ENCODE assay signal across 11 cellular contexts in the genomic region with DNA sequence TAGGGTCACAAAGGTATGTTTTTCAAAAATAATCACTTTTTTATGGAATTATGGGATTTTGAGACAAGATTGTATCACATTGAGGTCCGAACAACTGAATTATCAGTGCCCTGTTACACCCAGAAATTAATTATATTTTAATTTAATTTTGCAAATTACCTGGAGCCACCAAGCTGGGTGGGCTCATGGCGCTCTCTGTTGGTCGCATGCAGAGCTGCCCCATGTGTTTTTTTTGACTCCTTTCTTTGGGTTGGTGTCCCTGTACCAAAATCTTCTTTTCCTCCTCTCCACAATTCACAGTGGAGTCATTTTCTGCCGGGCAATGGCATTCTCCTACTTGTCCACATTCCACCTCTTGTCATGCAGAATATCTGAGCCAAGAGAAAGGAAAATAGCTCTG. TPM values are rescaled to one million over a fixed set of nuclear protein-coding genes. Genes with fewer than 3 reads are reported as not detected.
A peak's percentile ranks its signal among the peaks of the same experiment; 100 is the strongest.
DNase-seq lines count a peak whose midpoint lies in the region; ATAC-seq and TF ChIP-seq lines count a peak whose summit lies in the region.
"Had no signal": no experiment of that assay in that cellular context is flagged by ENCODE, and none has a peak within 500 bp of the region (broad histone marks: within the 10 kb centered on the region; RNA-seq: fewer than 3 reads in every experiment).

No MANE protein-coding gene starts in this region.

- no peak overlapping the region for H3K4me3 ChIP-seq in GM12864 (ENCODE audit: low read depth, low read length)
- no peak overlapping the region for H3K4me3 ChIP-seq in PC-9
- H3K4me3 ChIP-seq in esophagus muscularis mucosa, result no peak overlapping the region

- no peaks in the 10 kb centered on the region for H3K36me3 Mint-ChIP-seq in progenitor cell of endocrine pancreas (ENCODE audit: insufficient read depth)
- no peaks in the 10 kb centered on the region for H3K36me3 Mint-ChIP-seq in activated CD8-positive, alpha-beta T cell treated with anti-CD3 and anti-CD28 coated beads, Interleukin-2, amount 10 ng/mL, durations not matched to agents 7 days and 5 days (ENCODE audit: low read depth)

- H3K27ac ChIP-seq in PC-9 (no peak overlapping the region), esophagus muscularis mucosa (replicated peaks in 1 of 4) (no peak overlapping the region)

- H3K36me3 ChIP-seq in PC-9 (ENCODE audit: low read depth) (no peaks in the 10 kb centered on the region), esophagus muscularis mucosa (no peaks in the 10 kb centered on the region)

- TF ChIP-seq EP300 in esophagus muscularis mucosa (IDR thresholded peaks at IDR 0.05), result no peak

- DNase-seq in GM12864 (ENCODE audit: low read depth) (no peak), PC-9 (no peak), esophagus muscularis mucosa (ENCODE audit: extremely low spot score) (no peak), progenitor cell of endocrine pancreas (ENCODE audit: low spot score, unreplicated experiment) (no peak), D341Med (ENCODE audit: low spot score) (no peak)
- DNase-seq in activated CD8-positive, alpha-beta T cell treated with anti-CD3 and anti-CD28 coated beads, Interleukin-2, amount 10 ng/mL, durations not matched to agents 7 days and 5 days, result no peak
- DNase-seq: activated CD4-positive, alpha-beta memory T cell treated with anti-CD3 and anti-CD28 coated beads, Interleukin-2, amount 10 ng/mL, durations not matched to agents 7 days and 5 days; activated naive CD4-positive, alpha-beta T cell treated with anti-CD3 and anti-CD28 coated beads, Interleukin-2, amount 50 U/mL, for 16 hours; NCI-H187 treated with DMSO at 0.1 percent for 48 hours had no signal

- no peak overlapping the region for H2AFZ ChIP-seq in PC-9

- H3K4me1 ChIP-seq in PC-9 (replicated peaks; ENCODE audit: insufficient read depth) (no peaks in the 10 kb centered on the region), esophagus muscularis mucosa (no peaks in the 10 kb centered on the region)

- no peak overlapping the region for H3K4me3 Mint-ChIP-seq in progenitor cell of endocrine pancreas (ENCODE audit: low read depth)
- no peak overlapping the region for H3K4me3 Mint-ChIP-seq in activated CD8-positive, alpha-beta T cell treated with anti-CD3 and anti-CD28 coated beads, Interleukin-2, amount 10 ng/mL, durations not matched to agents 7 days and 5 days
- H3K4me3 Mint-ChIP-seq: activated CD4-positive, alpha-beta memory T cell treated with anti-CD3 and anti-CD28 coated beads, Interleukin-2, amount 10 ng/mL, durations not matched to agents 7 days and 5 days had no signal

- peaks cover 13% of the 10 kb centered on the region for H3K27me3 Mint-ChIP-seq in progenitor cell of endocrine pancreas
- no peaks in the 10 kb centered on the region for H3K27me3 Mint-ChIP-seq in activated CD8-positive, alpha-beta T cell treated with anti-CD3 and anti-CD28 coated beads, Interleukin-2, amount 10 ng/mL, durations not matched to agents 7 days and 5 days (ENCODE audit: low read depth)
- H3K27me3 Mint-ChIP-seq: activated CD4-positive, alpha-beta memory T cell treated with anti-CD3 and anti-CD28 coated beads, Interleukin-2, amount 10 ng/mL, durations not matched to agents 7 days and 5 days had no signal

- intact Hi-C loops in PC-9 (cut with micrococcal nuclease; ENCODE audit: unreplicated experiment) (no loop called here), esophagus muscularis mucosa (cut with DNase I) (no loop called here)

- H3F3A ChIP-seq in PC-9 (ENCODE audit: insufficient read depth, low read depth), result no peaks in the 10 kb centered on the region

- no peak for ATAC-seq in activated CD8-positive, alpha-beta T cell treated with anti-CD3 and anti-CD28 coated beads, Interleukin-2, amount 10 ng/mL, durations not matched to agents 7 days and 5 days
- no peak for ATAC-seq in HG03342 (IDR thresholded peaks at IDR 0.05; ENCODE audit: unreplicated experiment)

- H3K27ac Mint-ChIP-seq in progenitor cell of endocrine pancreas, result no peak overlapping the region
- no peak overlapping the region for H3K27ac Mint-ChIP-seq in activated CD8-positive, alpha-beta T cell treated with anti-CD3 and anti-CD28 coated beads, Interleukin-2, amount 10 ng/mL, durations not matched to agents 7 days and 5 days
- H3K27ac Mint-ChIP-seq: activated CD4-positive, alpha-beta memory T cell treated with anti-CD3 and anti-CD28 coated beads, Interleukin-2, amount 10 ng/mL, durations not matched to agents 7 days and 5 days had no signal

- H3K4me2 ChIP-seq in PC-9, result no peak overlapping the region

- peaks cover 7% of the 10 kb centered on the region for H3K9me3 Mint-ChIP-seq in progenitor cell of endocrine pancreas (ENCODE audit: low read depth)
- H3K9me3 Mint-ChIP-seq in activated CD8-positive, alpha-beta T cell treated with anti-CD3 and anti-CD28 coated beads, Interleukin-2, amount 10 ng/mL, durations not matched to agents 7 days and 5 days (ENCODE audit: insufficient read depth), result no peaks in the 10 kb centered on the region

- H3K4me1 Mint-ChIP-seq in progenitor cell of endocrine pancreas (ENCODE audit: low read depth), result no peaks in the 10 kb centered on the region
- no peaks in the 10 kb centered on the region for H3K4me1 Mint-ChIP-seq in activated CD8-positive, alpha-beta T cell treated with anti-CD3 and anti-CD28 coated beads, Interleukin-2, amount 10 ng/mL, durations not matched to agents 7 days and 5 days (ENCODE audit: low read depth)

- TF ChIP-seq POLR2A in esophagus muscularis mucosa (IDR thresholded peaks at IDR 0.05; ENCODE audit: low read depth), result no peak

- POLR2A ChIA-PET in PC-9 (lab: Charles Lee; ENCODE audit: unreplicated experiment), result no interaction called here
- POLR2A ChIA-PET in activated CD8-positive, alpha-beta T cell treated with anti-CD3 and anti-CD28 coated beads, Interleukin-2, amount 10 ng/mL, durations not matched to agents 7 days and 5 days (lab: Charles Lee), result no interaction called here

- CTCF ChIA-PET in PC-9 (lab: Charles Lee), result no interaction called here
- CTCF ChIA-PET in activated CD8-positive, alpha-beta T cell treated with anti-CD3 and anti-CD28 coated beads, Interleukin-2, amount 10 ng/mL, durations not matched to agents 7 days and 5 days (lab: Charles Lee), result no interaction called here

- BruUV-seq in PC-9 (replicated peaks; lab: Mats Ljungman, UMichigan), result no TSS peak

- TF ChIP-seq CTCF in GM12864 (IDR thresholded peaks at IDR 0.05; ENCODE audit: low read depth, low read length, missing control alignments), result peak; percentile 10
- TF ChIP-seq CTCF in PC-9 (conservative IDR thresholded peaks at IDR 0.05), result peak; percentile 47; the same call in 1 of the 2 replicates
- peak in 2 of 3 experiments; percentile 20 to 26 for TF ChIP-seq CTCF in esophagus muscularis mucosa (IDR thresholded peaks at IDR 0.05)
- TF ChIP-seq CTCF in progenitor cell of endocrine pancreas (IDR thresholded peaks at IDR 0.05; ENCODE audit: unreplicated experiment), result peak; percentile 59

- H3K79me2 ChIP-seq in PC-9 (ENCODE audit: low read depth), result no peaks in the 10 kb centered on the region

- WGBS in esophagus muscularis mucosa, result 77% methylated on average over 4 of the region's 4 CpGs

- no peaks in the 10 kb centered on the region for H3K9me2 ChIP-seq in PC-9 (ENCODE audit: insufficient read depth)

- H3K9me3 ChIP-seq in PC-9 (ENCODE audit: insufficient read depth, low read depth), result no peaks in the 10 kb centered on the region
- H3K9me3 ChIP-seq in esophagus muscularis mucosa, result no peaks in the 10 kb centered on the region

- H3K27me3 ChIP-seq in PC-9 (ENCODE audit: insufficient read depth, low read depth), result peaks cover 83% of the 10 kb centered on the region
- no peaks in the 10 kb centered on the region for H3K27me3 ChIP-seq in esophagus muscularis mucosa

- no peaks in the 10 kb centered on the region for H4K20me1 ChIP-seq in PC-9 (ENCODE audit: insufficient read depth)

RNA-seq across cellular contexts. Expression of a gene that starts 38.9 kb away (rescaled TPM):
- total RNA-seq in PC-9 (2021) (not detected in 2 replicates), esophagus muscularis mucosa (under 1 TPM in 1 of 4 donors, not detected in 3; 0.17 TPM), progenitor cell of endocrine pancreas (not detected in 2 replicates)
- not detected for total RNA-seq in activated CD8-positive, alpha-beta T cell treated with anti-CD3 and anti-CD28 coated beads, Interleukin-2, amount 10 ng/mL, durations not matched to agents 7 days and 5 days
- total RNA-seq: activated CD4-positive, alpha-beta memory T cell treated with anti-CD3 and anti-CD28 coated beads, Interleukin-2, amount 10 ng/mL, durations not matched to agents 7 days and 5 days; mononuclear cell had no signal
